In the genomic region with DNA sequence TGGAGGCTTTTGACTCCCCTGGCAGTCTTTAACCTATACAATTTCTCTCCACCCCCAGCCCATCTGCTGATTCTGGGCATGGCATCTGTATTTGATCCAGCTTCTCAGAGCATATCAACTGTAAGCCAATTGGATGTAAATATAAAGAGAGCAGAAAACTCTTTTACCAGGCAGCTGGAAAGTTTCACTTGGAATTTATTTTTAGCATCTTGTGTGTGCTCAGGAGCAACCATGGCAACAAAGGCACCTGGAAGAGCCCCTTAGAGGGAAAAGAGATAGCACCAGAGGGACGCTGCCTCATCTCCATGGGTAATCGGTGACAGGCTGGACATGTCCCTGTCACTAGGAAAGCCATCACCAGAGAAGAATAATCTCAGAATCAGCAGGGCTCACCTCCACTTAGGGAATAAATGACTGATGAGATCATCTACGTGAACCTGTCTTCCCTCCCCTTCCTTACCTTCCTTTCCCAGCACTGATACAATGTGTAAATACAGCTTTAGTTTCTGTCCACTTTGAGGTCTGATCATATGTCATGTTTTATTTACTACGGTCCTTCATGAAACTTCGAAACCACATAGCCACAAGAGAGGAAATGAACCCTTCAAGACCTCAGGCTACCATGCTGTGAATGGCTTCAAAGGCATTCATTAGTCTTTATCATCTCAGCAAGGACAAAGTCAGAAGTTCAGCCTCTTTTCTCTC, we compare ENCODE assay signal across 9 cellular contexts. TPM values are rescaled to one million over a fixed set of nuclear protein-coding genes. Genes with fewer than 3 reads are reported as not detected.
DNase-seq lines count a peak whose midpoint lies in the region; ATAC-seq and TF ChIP-seq lines count a peak whose summit lies in the region.
"Had no signal": no experiment of that assay in that cellular context is flagged by ENCODE, and none has a peak within 500 bp of the region (broad histone marks: within the 10 kb centered on the region; RNA-seq: fewer than 3 reads in every experiment).

No MANE protein-coding gene starts in this region.

- no peaks in the 10 kb centered on the region for H3K36me3 ChIP-seq in H7 (replicated peaks; ENCODE audit: control insufficient read depth, insufficient read depth, low read length)

- peak; percentile 38 for DNase-seq in NCI-H187 treated with DMSO at 0.1 percent for 48 hours (lab: John Stamatoyannopoulos, UW)
- peak; percentile 12 for DNase-seq in epithelial cell of esophagus (ENCODE audit: low read depth)
- DNase-seq in left cardiac atrium = no peak
- DNase-seq in H7 = no peak
- no peak for DNase-seq in activated CD4-positive, alpha-beta T cell treated with anti-CD3 and anti-CD28 coated beads for 4 hours
- DNase-seq in stimulated activated CD8-positive, alpha-beta memory T cell treated with anti-CD3 and anti-CD28 coated beads, Interleukin-4, amount 100 ng/mL, for 48 hours = no peak

- H3K27me3 ChIP-seq in H7 (ENCODE audit: control insufficient read depth, insufficient read depth, low read length) = no peaks in the 10 kb centered on the region

- H3K4me3 ChIP-seq in epithelial cell of esophagus (ENCODE audit: low read length) (no peak overlapping the region), H7 (ENCODE audit: insufficient read depth, low read depth, low read length) (no peak overlapping the region)
- H3K4me3 ChIP-seq: skin epidermis had no signal

- ATAC-seq in GM18508 (IDR thresholded peaks at IDR 0.05; ENCODE audit: insufficient read depth, unreplicated experiment) (peak; percentile 78), HG02623 (IDR thresholded peaks at IDR 0.05; ENCODE audit: unreplicated experiment) (peak; percentile 67), left cardiac atrium (no peak)

- no peak for TF ChIP-seq CTCF in epithelial cell of esophagus (IDR thresholded peaks at IDR 0.05; ENCODE audit: insufficient read depth, low read depth, low read length, missing control alignments)

- intact Hi-C loops in left cardiac atrium (cut with DNase I) = no loop called here

RNA-seq across cellular contexts. Expression of a gene that starts 25.3 kb away (rescaled TPM):
- 10 to 100 TPM; 42.3 to 57.1 TPM for total RNA-seq in left cardiac atrium
- 43.4 and 45.6 TPM in 2 replicates for total RNA-seq in H7 (2014; rRNA removed; shearing (Covaris generic))

Comparison
In these comparisons a context has a peak if more than half of its experiments do, and no peak if none do; other contexts are left out.
1. ATAC-seq: peak in GM18508 (single experiment) and HG02623 (single experiment); none in left cardiac atrium (0 of 2).
2. DNase-seq: peak in NCI-H187 treated with DMSO at 0.1 percent for 48 hours (single experiment) and epithelial cell of esophagus (single experiment); none in left cardiac atrium (single experiment), H7 (single experiment), activated CD4-positive, alpha-beta T cell treated with anti-CD3 and anti-CD28 coated beads for 4 hours (0 of 2) and stimulated activated CD8-positive, alpha-beta memory T cell treated with anti-CD3 and anti-CD28 coated beads, Interleukin-4, amount 100 ng/mL, for 48 hours (single experiment).